ENCODE assay signal across 1 cellular context in genomic region chr22:22479999-22480532, GRCh38.
TF ChIP-seq lines count a peak whose summit lies in the region.

No MANE protein-coding gene starts in this region.

TF ChIP-seq in K562, 482 proteins besides CTCF, POLR2A, EP300 and RAD21 (continued from another document and continues in another):
- TF ChIP-seq ELK1 (CRISPR knock-in tag; IDR thresholded peaks at IDR 0.05) (no peak), SMARCE1 (IDR thresholded peaks at IDR 0.05) (no peak), PRDM10 (IDR thresholded peaks at IDR 0.05; ENCODE audit: partially characterized antibody) (no peak), PREB (CRISPR knock-in tag; IDR thresholded peaks at IDR 0.05) (no peak), U2AF2 (optimal IDR thresholded peaks at IDR 0.05; ENCODE audit: low read depth, low read length) (no peak), DMBX1 (CRISPR knock-in tag; IDR thresholded peaks at IDR 0.05; ENCODE audit: borderline replicate concordance) (no peak), ZBTB1 (CRISPR knock-in tag; IDR thresholded peaks at IDR 0.05; ENCODE audit: borderline replicate concordance, low read depth) (no peak), MNT (conservative IDR thresholded peaks at IDR 0.05) (no peak), TARDBP (IDR thresholded peaks at IDR 0.05) (no peak), POLR2G (IDR thresholded peaks at IDR 0.05; ENCODE audit: low read depth, low read length) (no peak), LCOR (CRISPR knock-in tag; IDR thresholded peaks at IDR 0.05) (no peak), MEIS2 (IDR thresholded peaks at IDR 0.05; ENCODE audit: partially characterized antibody) (peak; percentile 92), ZNF518B (CRISPR knock-in tag; IDR thresholded peaks at IDR 0.05) (no peak), FOXK2 (conservative IDR thresholded peaks at IDR 0.05 in 1 of 2, IDR thresholded peaks at IDR 0.05 in 1 of 2; ENCODE audit: low read depth in 2 of 2) (no peak), XRCC5 (IDR thresholded peaks at IDR 0.05; ENCODE audit: low read depth, low read length) (no peak), NELFE (IDR thresholded peaks at IDR 0.05; ENCODE audit: insufficient read depth, insufficient read length) (no peak), OTX1 (CRISPR knock-in tag; IDR thresholded peaks at IDR 0.05) (peak; percentile 47; the same call in 1 of the 2 replicates), ZNF224 (CRISPR knock-in tag; IDR thresholded peaks at IDR 0.05) (no peak), BHLHE40 (IDR thresholded peaks at IDR 0.05; ENCODE audit: low read length) (no peak), MXI1 (IDR thresholded peaks at IDR 0.05; ENCODE audit: low read depth, low read length) (no peak), ZNF512 (tag; IDR thresholded peaks at IDR 0.05) (no peak), ZNF436 (CRISPR knock-in tag; IDR thresholded peaks at IDR 0.05) (no peak), ZBTB7A (IDR thresholded peaks at IDR 0.05; ENCODE audit: borderline replicate concordance, control insufficient read depth, low read depth, low read length) (no peak), SP1 (CRISPR knock-in tag; IDR thresholded peaks at IDR 0.05) (no peak), HLTF (IDR thresholded peaks at IDR 0.05) (no peak), KLF13 (tag; IDR thresholded peaks at IDR 0.05; ENCODE audit: borderline replicate concordance, low read depth) (no peak), HDGF (IDR thresholded peaks at IDR 0.05) (no peak), TCF7L2 (IDR thresholded peaks at IDR 0.05; ENCODE audit: low read depth, low read length) (no peak), ZFP30 (CRISPR knock-in tag; IDR thresholded peaks at IDR 0.05; ENCODE audit: borderline replicate concordance) (no peak), HNRNPLL (IDR thresholded peaks at IDR 0.05; ENCODE audit: low read depth, low read length, poor library complexity, severe bottlenecking) (no peak), GABPB1 (CRISPR knock-in tag; IDR thresholded peaks at IDR 0.05) (no peak), MED1 (CRISPR knock-in tag; IDR thresholded peaks at IDR 0.05; ENCODE audit: borderline replicate concordance) (no peak), CHAMP1 (IDR thresholded peaks at IDR 0.05) (no peak), AFF1 (IDR thresholded peaks at IDR 0.05; ENCODE audit: low read depth in 1 of 2, partially characterized antibody in 2 of 2) (no peak), FOXA1 (IDR thresholded peaks at IDR 0.05; ENCODE audit: borderline replicate concordance) (no peak), ZFP1 (CRISPR knock-in tag; IDR thresholded peaks at IDR 0.05) (0 out of 2 replicates have a peak, but pooled peaks have one; percentile 31), ZNF398 (CRISPR knock-in tag; IDR thresholded peaks at IDR 0.05) (no peak), BRF1 (IDR thresholded peaks at IDR 0.05; ENCODE audit: borderline replicate concordance, extremely low read depth, insufficient read length) (no peak), ETV1 (tag; conservative IDR thresholded peaks at IDR 0.05; ENCODE audit: low read depth) (0 out of 2 replicates have a peak, but pooled peaks have one; percentile 5), ZSCAN29 (IDR thresholded peaks at IDR 0.05) (no peak), GTF2F1 (IDR thresholded peaks at IDR 0.05; ENCODE audit: low read depth, low read length) (no peak), SIN3B (IDR thresholded peaks at IDR 0.05; ENCODE audit: low read depth) (no peak)
